21 cellular contexts compared by ENCODE assay signal in genomic region chr5:168737066-168737465, GRCh38.
"Had no signal": no experiment of that assay in that cellular context is flagged by ENCODE, and none has a peak within 500 bp of the region (broad histone marks: within the 10 kb centered on the region; RNA-seq: fewer than 3 reads in every experiment).

No MANE protein-coding gene starts in this region.

- H3K27me3 ChIP-seq: breast epithelium, MG63 had no signal

- H3K4me3 ChIP-seq: breast epithelium, MG63 had no signal

- H3K4me1 Mint-ChIP-seq: activated naive CD4-positive, alpha-beta T cell treated with anti-CD3 and anti-CD28 coated beads, Interleukin-2, amount 10 ng/mL, durations not matched to agents 7 days and 5 days had no signal

- DNase-seq: activated B cell treated with CpG ODN at 0.5 μM for 24 hours; activated CD4-positive, alpha-beta memory T cell treated with anti-CD3 and anti-CD28 coated beads for 36 hours; activated CD4-positive, alpha-beta T cell treated with anti-CD3 and anti-CD28 coated beads, Interleukin-2, amount 10 ng/mL, durations not matched to agents 7 days and 5 days; activated CD8-positive, alpha-beta memory T cell treated with anti-CD3 and anti-CD28 coated beads for 24 hours; activated gamma-delta T cell; activated naive CD4-positive, alpha-beta T cell treated with anti-CD3 and anti-CD28 coated beads, Interleukin-2, amount 10 ng/mL, durations not matched to agents 7 days and 5 days; activated naive CD8-positive, alpha-beta T cell treated with anti-CD3 and anti-CD28 coated beads, Interleukin-2, amount 10 ng/mL, durations not matched to agents 7 days and 5 days; activated T-cell treated with anti-CD3 and anti-CD28 coated beads, Interleukin-2, amount 50 U/mL, for 4 hours; aorta; MG63; MV-4-11; NCI-H1105; NCI-H1436 treated with DMSO at 0.1 percent for 48 hours; NCI-H187; NCI-H2081; NCI-H510A treated with DMSO at 0.1 percent for 48 hours; PC-3; SHP77 treated with DMSO at 0.1 percent for 48 hours; T-helper 17 cell; T-helper 9 cell had no signal

- H3K27me3 Mint-ChIP-seq: activated B cell treated with CpG ODN at 0.5 μM for 24 hours; activated CD4-positive, alpha-beta memory T cell treated with anti-CD3 and anti-CD28 coated beads for 36 hours had no signal

- H3K9me3 Mint-ChIP-seq: activated B cell treated with CpG ODN at 0.5 μM for 24 hours; activated CD4-positive, alpha-beta memory T cell treated with anti-CD3 and anti-CD28 coated beads for 36 hours; activated CD4-positive, alpha-beta T cell treated with anti-CD3 and anti-CD28 coated beads, Interleukin-2, amount 10 ng/mL, durations not matched to agents 7 days and 5 days; activated naive CD4-positive, alpha-beta T cell treated with anti-CD3 and anti-CD28 coated beads, Interleukin-2, amount 10 ng/mL, durations not matched to agents 7 days and 5 days; activated naive CD8-positive, alpha-beta T cell treated with anti-CD3 and anti-CD28 coated beads, Interleukin-2, amount 10 ng/mL, durations not matched to agents 7 days and 5 days; activated T-cell treated with anti-CD3 and anti-CD28 coated beads, Interleukin-2, amount 50 U/mL, for 4 hours had no signal

- ATAC-seq: activated T-cell treated with anti-CD3 and anti-CD28 coated beads, Interleukin-2, amount 50 U/mL, for 4 hours; PC-3; T-helper 17 cell had no signal

- H3K36me3 Mint-ChIP-seq: activated CD4-positive, alpha-beta memory T cell treated with anti-CD3 and anti-CD28 coated beads for 36 hours; activated naive CD4-positive, alpha-beta T cell treated with anti-CD3 and anti-CD28 coated beads, Interleukin-2, amount 10 ng/mL, durations not matched to agents 7 days and 5 days; activated naive CD8-positive, alpha-beta T cell treated with anti-CD3 and anti-CD28 coated beads, Interleukin-2, amount 10 ng/mL, durations not matched to agents 7 days and 5 days had no signal

- H3K4me1 ChIP-seq: breast epithelium had no signal

- H3K4me3 Mint-ChIP-seq: activated B cell treated with CpG ODN at 0.5 μM for 24 hours; activated CD4-positive, alpha-beta memory T cell treated with anti-CD3 and anti-CD28 coated beads for 36 hours; activated CD4-positive, alpha-beta T cell treated with anti-CD3 and anti-CD28 coated beads, Interleukin-2, amount 10 ng/mL, durations not matched to agents 7 days and 5 days; activated naive CD4-positive, alpha-beta T cell treated with anti-CD3 and anti-CD28 coated beads, Interleukin-2, amount 10 ng/mL, durations not matched to agents 7 days and 5 days; activated naive CD8-positive, alpha-beta T cell treated with anti-CD3 and anti-CD28 coated beads, Interleukin-2, amount 10 ng/mL, durations not matched to agents 7 days and 5 days; activated T-cell treated with anti-CD3 and anti-CD28 coated beads, Interleukin-2, amount 50 U/mL, for 4 hours; T-helper 17 cell had no signal

- H3K9me3 ChIP-seq: breast epithelium, MG63 had no signal

- H3K36me3 ChIP-seq: breast epithelium, MG63 had no signal

- H3K27ac Mint-ChIP-seq: activated B cell treated with CpG ODN at 0.5 μM for 24 hours; activated CD4-positive, alpha-beta memory T cell treated with anti-CD3 and anti-CD28 coated beads for 36 hours; activated CD4-positive, alpha-beta T cell treated with anti-CD3 and anti-CD28 coated beads, Interleukin-2, amount 10 ng/mL, durations not matched to agents 7 days and 5 days; activated naive CD4-positive, alpha-beta T cell treated with anti-CD3 and anti-CD28 coated beads, Interleukin-2, amount 10 ng/mL, durations not matched to agents 7 days and 5 days; activated naive CD8-positive, alpha-beta T cell treated with anti-CD3 and anti-CD28 coated beads, Interleukin-2, amount 10 ng/mL, durations not matched to agents 7 days and 5 days; T-helper 17 cell had no signal
